Comparison of ENCODE assay signal across 29 cellular contexts in genomic region chr6:84739866-84740208, GRCh38. TPM values are rescaled to one million over a fixed set of nuclear protein-coding genes. Genes with fewer than 3 reads are reported as not detected.
DNase-seq lines count a peak whose midpoint lies in the region; ATAC-seq and TF ChIP-seq lines count a peak whose summit lies in the region.
"Had no signal": no experiment of that assay in that cellular context is flagged by ENCODE, and none has a peak within 500 bp of the region (broad histone marks: within the 10 kb centered on the region; RNA-seq: fewer than 3 reads in every experiment).

No MANE protein-coding gene starts in this region.

- 57 to 77% methylated on average over 1 of the region's 1 CpG for WGBS in GM23248 (ENCODE audit: low coverage in 1 of 2, low lambda C conversion rate in 2 of 2, missing lambda C conversion rate in 2 of 2), 2 experiments
- no CpG with 5 or more reads among the region's 1 CpG for WGBS in mesendoderm (ENCODE audit: extremely low coverage, insufficient coverage, low lambda C conversion rate)

- no peaks in the 10 kb centered on the region for H4K20me1 ChIP-seq in GM23248 (ENCODE audit: insufficient read depth)

- no peaks in the 10 kb centered on the region for H3K79me2 ChIP-seq in GM23248 (ENCODE audit: insufficient read depth)
- H3K79me2 ChIP-seq in mesendoderm (ENCODE audit: control insufficient read depth, insufficient read depth, low read length), result no peaks in the 10 kb centered on the region

- no peaks in the 10 kb centered on the region for H3K9me2 ChIP-seq in GM23248 (ENCODE audit: insufficient read depth)

- peak; percentile 56 for DNase-seq in GM23248
- peak; percentile 74 for DNase-seq in NCI-H226
- DNase-seq in choroid plexus epithelial cell (ENCODE audit: low read depth), result peak; percentile 48
- no peak for DNase-seq in omental fat pad (ENCODE audit: low spot score)
- no peak for DNase-seq in mesendoderm
- no peak for DNase-seq in SK-N-DZ (ENCODE audit: low spot score)
- no peak for DNase-seq in activated naive CD4-positive, alpha-beta T cell treated with anti-CD3 and anti-CD28 coated beads for 36 hours
- DNase-seq: ACHN; activated CD4-positive, alpha-beta T cell treated with anti-CD3 and anti-CD28 coated beads, Interleukin-2, amount 50 U/mL, for 1 hour; COR-L47; DMS79; hypothalamus; left ventricle myocardium superior; MM.1S; natural killer cell; NCI-H1417 treated with DMSO at 0.1 percent for 48 hours; NCI-H524 treated with DMSO at 0.1 percent for 48 hours; retina; stimulated activated CD4-positive, alpha-beta T cell treated with anti-CD3 and anti-CD28 coated beads, Interleukin-4, amount 100 ng/mL, for 24 hours; stimulated activated naive CD4-positive, alpha-beta T cell treated with Interleukin-2 at 50 U/mL for 16 hours; testis had no signal

- H3K27me3 Mint-ChIP-seq in activated naive CD4-positive, alpha-beta T cell treated with anti-CD3 and anti-CD28 coated beads for 36 hours (ENCODE audit: low read depth), result peaks cover 2% of the 10 kb centered on the region
- H3K27me3 Mint-ChIP-seq: activated naive CD4-positive, alpha-beta T cell treated with anti-CD3 and anti-CD28 coated beads, Interleukin-2, amount 50 U/mL, for 24 hours; IgD-negative memory B cell had no signal

- no peak overlapping the region for H2AK5ac ChIP-seq in mesendoderm (ENCODE audit: low read length)

- no peaks in the 10 kb centered on the region for H3K9me3 Mint-ChIP-seq in activated naive CD4-positive, alpha-beta T cell treated with anti-CD3 and anti-CD28 coated beads for 36 hours
- H3K9me3 Mint-ChIP-seq: activated naive CD4-positive, alpha-beta T cell treated with anti-CD3 and anti-CD28 coated beads, Interleukin-2, amount 50 U/mL, for 24 hours; activated T-helper 1 cell treated with anti-CD3 and anti-CD28 coated beads, Interleukin-12 subunit alpha, Interleukin-12 subunit beta, Interleukin-2, Interleukin-4 antibody, amounts not matched to agents 30 ng/mL and 10 ng/mL and 1 ng/mL, durations not matched to agents 14 hours and 24 hours and 36 hours; IgD-negative memory B cell; natural killer cell had no signal

- H3K4me1 ChIP-seq in GM23248 (ENCODE audit: insufficient read depth) (peaks cover 19% of the 10 kb centered on the region), mesendoderm (ENCODE audit: control insufficient read depth, low read depth, low read length) (no peaks in the 10 kb centered on the region)
- H3K4me1 ChIP-seq: esophagus muscularis mucosa, gastroesophageal sphincter, testis had no signal

- ATAC-seq in omental fat pad (ENCODE audit: low FRiP score) (peak; percentile 41), GM19395 (IDR thresholded peaks at IDR 0.05; ENCODE audit: unreplicated experiment) (no peak)
- ATAC-seq: HCT116, left ventricle myocardium superior, natural killer cell had no signal

- no peak overlapping the region for H3K27ac Mint-ChIP-seq in activated naive CD4-positive, alpha-beta T cell treated with anti-CD3 and anti-CD28 coated beads for 36 hours
- H3K27ac Mint-ChIP-seq: activated naive CD4-positive, alpha-beta T cell treated with anti-CD3 and anti-CD28 coated beads, Interleukin-2, amount 50 U/mL, for 24 hours; activated T-helper 1 cell treated with anti-CD3 and anti-CD28 coated beads, Interleukin-12 subunit alpha, Interleukin-12 subunit beta, Interleukin-2, Interleukin-4 antibody, amounts not matched to agents 30 ng/mL and 10 ng/mL and 1 ng/mL, durations not matched to agents 14 hours and 24 hours and 36 hours; IgD-negative memory B cell; natural killer cell had no signal

- H3K27me3 ChIP-seq in GM23248 (replicated peaks; ENCODE audit: insufficient read depth), result no peaks in the 10 kb centered on the region
- no peaks in the 10 kb centered on the region for H3K27me3 ChIP-seq in mesendoderm (ENCODE audit: insufficient read depth, low read length, poor library complexity)
- H3K27me3 ChIP-seq: ascending aorta, esophagus muscularis mucosa, gastroesophageal sphincter, testis had no signal

- CTCF ChIA-PET in activated naive CD4-positive, alpha-beta T cell treated with anti-CD3 and anti-CD28 coated beads for 36 hours (lab: Charles Lee), result no interaction called here

- H2BK120ac ChIP-seq in mesendoderm (ENCODE audit: low read depth, low read length), result no peak overlapping the region

- no peak for TF ChIP-seq CTCF in choroid plexus epithelial cell (conservative IDR thresholded peaks at IDR 0.05; ENCODE audit: low read depth, low read length)
- no peak for TF ChIP-seq CTCF in omental fat pad (IDR thresholded peaks at IDR 0.05)

- intact Hi-C loops in activated naive CD4-positive, alpha-beta T cell treated with anti-CD3 and anti-CD28 coated beads for 36 hours (cut with micrococcal nuclease), result no loop called here

- H3K27ac ChIP-seq in GM23248 (no peak overlapping the region), mesendoderm (ENCODE audit: low read depth, low read length) (no peak overlapping the region)
- H3K27ac ChIP-seq: ascending aorta, esophagus muscularis mucosa, gastroesophageal sphincter, testis had no signal

- H4K8ac ChIP-seq in mesendoderm (ENCODE audit: low read depth, low read length), result no peak overlapping the region

- no peaks in the 10 kb centered on the region for H3K9me3 ChIP-seq in GM23248 (ENCODE audit: low read depth)
- H3K9me3 ChIP-seq: ascending aorta, esophagus muscularis mucosa, gastroesophageal sphincter, testis had no signal

- H3K79me1 ChIP-seq in mesendoderm (ENCODE audit: low read length), result no peaks in the 10 kb centered on the region

- H3K4me2 ChIP-seq in GM23248 (ENCODE audit: unreplicated experiment) (peak overlapping the region; percentile 4), mesendoderm (ENCODE audit: low read length) (no peak overlapping the region)

- no peak overlapping the region for H2BK15ac ChIP-seq in mesendoderm (replicated peaks; ENCODE audit: low read depth)

- peaks cover 14% of the 10 kb centered on the region; the same call in 1 of the 2 replicates for H3F3A ChIP-seq in GM23248 (ENCODE audit: insufficient read depth)

- H3K4ac ChIP-seq in mesendoderm (ENCODE audit: low read depth, low read length), result no peak overlapping the region

- no peak overlapping the region for H3K23ac ChIP-seq in mesendoderm (ENCODE audit: low read length)

- no peak overlapping the region for H2BK5ac ChIP-seq in mesendoderm (ENCODE audit: low read length)

- no peak overlapping the region for H2AFZ ChIP-seq in GM23248

- H3K4me1 Mint-ChIP-seq in activated naive CD4-positive, alpha-beta T cell treated with anti-CD3 and anti-CD28 coated beads for 36 hours (ENCODE audit: low read depth), result no peaks in the 10 kb centered on the region
- H3K4me1 Mint-ChIP-seq: activated naive CD4-positive, alpha-beta T cell treated with anti-CD3 and anti-CD28 coated beads, Interleukin-2, amount 50 U/mL, for 24 hours; IgD-negative memory B cell; natural killer cell had no signal

- peaks cover 57% of the 10 kb centered on the region for H3K36me3 ChIP-seq in GM23248 (ENCODE audit: low read depth)
- no peaks in the 10 kb centered on the region for H3K36me3 ChIP-seq in mesendoderm (ENCODE audit: control insufficient read depth, insufficient read depth, low read length)

- H3K4me3 ChIP-seq in GM23248 (no peak overlapping the region), choroid plexus epithelial cell (ENCODE audit: low read depth, low read length) (no peak overlapping the region), mesendoderm (ENCODE audit: low read length) (no peak overlapping the region)
- H3K4me3 ChIP-seq: ascending aorta, esophagus muscularis mucosa, gastroesophageal sphincter, testis had no signal

- no peak overlapping the region for H3K9ac ChIP-seq in GM23248
- H3K9ac ChIP-seq in mesendoderm (ENCODE audit: low read length), result no peak overlapping the region

- H4K5ac ChIP-seq in mesendoderm (ENCODE audit: low read length), result no peak overlapping the region

- no peak overlapping the region for H3K18ac ChIP-seq in mesendoderm (ENCODE audit: low read length)

- no peak overlapping the region for H3K56ac ChIP-seq in mesendoderm (ENCODE audit: low read length)

- H3K4me3 Mint-ChIP-seq in activated naive CD4-positive, alpha-beta T cell treated with anti-CD3 and anti-CD28 coated beads for 36 hours, result no peak overlapping the region
- H3K4me3 Mint-ChIP-seq: activated naive CD4-positive, alpha-beta T cell treated with anti-CD3 and anti-CD28 coated beads, Interleukin-2, amount 50 U/mL, for 24 hours; activated T-helper 1 cell treated with anti-CD3 and anti-CD28 coated beads, Interleukin-12 subunit alpha, Interleukin-12 subunit beta, Interleukin-2, Interleukin-4 antibody, amounts not matched to agents 30 ng/mL and 10 ng/mL and 1 ng/mL, durations not matched to agents 14 hours and 24 hours and 36 hours; IgD-negative memory B cell; natural killer cell had no signal

- no peaks in the 10 kb centered on the region for H3K36me3 Mint-ChIP-seq in activated naive CD4-positive, alpha-beta T cell treated with anti-CD3 and anti-CD28 coated beads for 36 hours (ENCODE audit: low read depth)
- H3K36me3 Mint-ChIP-seq: activated naive CD4-positive, alpha-beta T cell treated with anti-CD3 and anti-CD28 coated beads, Interleukin-2, amount 50 U/mL, for 24 hours; IgD-negative memory B cell; natural killer cell had no signal

- in situ Hi-C loops in GM23248 (cut with MboI), result no loop called here

RNA-seq across cellular contexts. Expression of gene TBX18, which starts 24.6 kb away (rescaled TPM):
- total RNA-seq in GM23248 (2014; rRNA removed; shearing (Covaris generic)), result 13.5 and 16.2 TPM in 2 replicates
- 5.1 and 5.7 TPM in 2 replicates for polyA plus RNA-seq in GM23248 (2016; fragmentation: Nextera tagmentation; extraction: Ambion mirVana)
- total RNA-seq in omental fat pad, result 1 to 10 TPM; 2.3 to 6.4 (median 4.6) TPM
- polyA plus RNA-seq in mesendoderm (2013, experiment 1 of 2), result 0.08 TPM
- 0.01 TPM for polyA plus RNA-seq in mesendoderm (2013, experiment 2 of 2)
- 0.10 and 0.60 TPM in 2 replicates for polyA plus RNA-seq in SK-N-DZ (2014; cell fraction: cytosol; rRNA removed)
- polyA plus RNA-seq in SK-N-DZ (2014; cell fraction: nucleus; rRNA removed), result 0.26 and 2.3 TPM in 2 replicates
- not detected for total RNA-seq in activated naive CD4-positive, alpha-beta T cell treated with anti-CD3 and anti-CD28 coated beads for 36 hours
- total RNA-seq: activated T-helper 1 cell treated with anti-CD3 and anti-CD28 coated beads, Interleukin-12 subunit alpha, Interleukin-12 subunit beta, Interleukin-2, Interleukin-4 antibody, amounts not matched to agents 30 ng/mL and 10 ng/mL and 1 ng/mL, durations not matched to agents 14 hours and 24 hours and 36 hours; natural killer cell had no signal
- polyA plus RNA-seq: IgD-negative memory B cell had no signal

Comparison
In these comparisons a context has a peak if more than half of its experiments do, and no peak if none do; other contexts are left out.
1. DNase-seq: peak in GM23248 (single experiment), NCI-H226 (single experiment) and choroid plexus epithelial cell (single experiment); none in omental fat pad (single experiment), mesendoderm (single experiment), SK-N-DZ (single experiment) and activated naive CD4-positive, alpha-beta T cell treated with anti-CD3 and anti-CD28 coated beads for 36 hours (single experiment).